ENCODE assay signal across 1 cellular context in genomic region chr19:51219307-51219706, GRCh38.
TF ChIP-seq lines count a peak whose summit lies in the region.

No MANE protein-coding gene starts in this region.

TF ChIP-seq in GM12878, 131 proteins besides CTCF, POLR2A, EP300 and RAD21 (continued from another document):
- TF ChIP-seq, protein P1, sequence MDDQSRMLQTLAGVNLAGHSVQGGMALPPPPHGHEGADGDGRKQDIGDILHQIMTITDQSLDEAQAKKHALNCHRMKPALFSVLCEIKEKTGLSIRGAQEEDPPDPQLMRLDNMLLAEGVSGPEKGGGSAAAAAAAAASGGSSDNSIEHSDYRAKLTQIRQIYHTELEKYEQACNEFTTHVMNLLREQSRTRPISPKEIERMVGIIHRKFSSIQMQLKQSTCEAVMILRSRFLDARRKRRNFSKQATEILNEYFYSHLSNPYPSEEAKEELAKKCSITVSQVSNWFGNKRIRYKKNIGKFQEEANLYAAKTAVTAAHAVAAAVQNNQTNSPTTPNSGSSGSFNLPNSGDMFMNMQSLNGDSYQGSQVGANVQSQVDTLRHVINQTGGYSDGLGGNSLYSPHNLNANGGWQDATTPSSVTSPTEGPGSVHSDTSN (IDR thresholded peaks at IDR 0.05; ENCODE audit: insufficient replicate concordance, low read depth, low read length), result peak; percentile 14
- TF ChIP-seq BACH1 (IDR thresholded peaks at IDR 0.05; ENCODE audit: borderline replicate concordance), result no peak
